ENCODE assay signal across 13 cellular contexts in the genomic region with DNA sequence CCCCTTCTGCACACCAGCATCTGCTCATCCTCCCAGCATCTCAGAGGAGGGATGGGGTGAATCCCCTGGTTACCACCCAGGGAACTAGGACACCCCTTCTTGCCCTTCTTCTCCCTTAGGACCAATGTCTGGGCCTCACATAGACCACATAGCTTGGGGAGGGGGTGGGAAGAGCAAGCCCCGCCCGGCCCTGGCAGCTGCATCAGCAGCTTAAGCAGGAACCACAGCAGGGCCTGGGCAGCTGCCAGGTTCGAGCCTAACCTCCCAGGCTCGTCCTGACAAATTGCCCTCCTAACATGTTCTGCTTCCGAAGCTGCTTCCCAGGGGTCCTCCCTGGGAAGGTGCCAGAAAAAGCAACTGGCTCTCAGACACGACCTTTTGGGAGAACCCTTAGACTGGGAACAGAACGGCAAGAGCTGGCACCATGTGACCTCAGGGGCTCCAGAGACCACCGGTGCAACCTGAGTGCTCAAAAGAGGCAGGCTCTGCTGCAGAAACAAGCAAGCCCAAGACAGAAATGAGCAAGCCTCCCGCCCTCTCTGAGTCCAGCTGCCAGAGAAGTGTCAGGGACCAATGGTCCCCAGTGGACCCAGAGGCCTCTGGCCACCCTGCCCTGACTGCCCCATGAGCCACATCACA. TPM values are rescaled to one million over a fixed set of nuclear protein-coding genes. Genes with fewer than 3 reads are reported as not detected.
DNase-seq lines count a peak whose midpoint lies in the region; ATAC-seq and TF ChIP-seq lines count a peak whose summit lies in the region.
"Had no signal": no experiment of that assay in that cellular context is flagged by ENCODE, and none has a peak within 500 bp of the region (broad histone marks: within the 10 kb centered on the region; RNA-seq: fewer than 3 reads in every experiment).

No MANE protein-coding gene starts in this region.

- H3K27me3 ChIP-seq in effector memory CD4-positive, alpha-beta T cell (replicated peaks; ENCODE audit: control insufficient read depth, insufficient read depth, low read length, poor library complexity, severe bottlenecking): no peaks in the 10 kb centered on the region
- H3K27me3 ChIP-seq: Peyer's patch had no signal

- DNase-seq in DMS 273 (lab: John Stamatoyannopoulos, UW; ENCODE audit: unreplicated experiment) (peak; percentile 93), NCI-H1092 treated with DMSO at 0.1 percent for 48 hours (lab: John Stamatoyannopoulos, UW) (peak; percentile 60), astrocyte of the spinal cord (ENCODE audit: low read depth, low spot score) (peak; percentile 69), mucosa of descending colon (peak in 2 of 3 donors; percentile 35 to 53), AML-193 (lab: John Stamatoyannopoulos, UW) (no peak)
- DNase-seq in effector memory CD4-positive, alpha-beta T cell: no peak
- DNase-seq: activated CD4-positive, alpha-beta T cell treated with anti-CD3 and anti-CD28 coated beads for 36 hours; CD8-positive, alpha-beta T cell; HCEC 1CT; Karpas-422; stimulated activated naive CD8-positive, alpha-beta T cell treated with anti-CD3 and anti-CD28 coated beads, Interleukin-15, amount 100 ng/mL, for 72 hours had no signal

- intact Hi-C loops in mucosa of descending colon (cut with DNase I, micrococcal nuclease): no loop called here

- ATAC-seq in mucosa of descending colon (no peak), GM18502 (IDR thresholded peaks at IDR 0.05; ENCODE audit: poor library complexity, unreplicated experiment) (no peak)
- ATAC-seq: activated CD4-positive, alpha-beta T cell treated with anti-CD3 and anti-CD28 coated beads for 36 hours; CD8-positive, alpha-beta T cell had no signal

- no peak overlapping the region for H3K27ac ChIP-seq in effector memory CD4-positive, alpha-beta T cell (ENCODE audit: insufficient read depth, low read length, poor library complexity, severe bottlenecking)

- H3K9me3 ChIP-seq in mucosa of descending colon: no peaks in the 10 kb centered on the region
- H3K9me3 ChIP-seq in effector memory CD4-positive, alpha-beta T cell (ENCODE audit: control insufficient read depth, low read length): no peaks in the 10 kb centered on the region
- H3K9me3 ChIP-seq: Peyer's patch had no signal

- H3K4me3 ChIP-seq in astrocyte of the spinal cord (ENCODE audit: low read depth, low read length) (no peak overlapping the region), mucosa of descending colon (no peak overlapping the region)
- H3K4me3 ChIP-seq in effector memory CD4-positive, alpha-beta T cell (ENCODE audit: insufficient read depth, low read depth, low read length, poor library complexity, severe bottlenecking): no peak overlapping the region
- H3K4me3 ChIP-seq: Peyer's patch had no signal

- in situ Hi-C loops in astrocyte of the spinal cord (cut with HindIII; ENCODE audit: low sequenced_read_pairs): no loop called here

- TF ChIP-seq CTCF in astrocyte of the spinal cord (IDR thresholded peaks at IDR 0.05; ENCODE audit: low read depth, low read length): no peak
- no peak for TF ChIP-seq CTCF in mucosa of descending colon (IDR thresholded peaks at IDR 0.05)

- H3K4me1 ChIP-seq in mucosa of descending colon (ENCODE audit: low read depth): peaks cover 24% of the 10 kb centered on the region
- H3K4me1 ChIP-seq in effector memory CD4-positive, alpha-beta T cell (ENCODE audit: control insufficient read depth, insufficient read depth, low read length, poor library complexity, severe bottlenecking): no peaks in the 10 kb centered on the region

- H3K36me3 ChIP-seq in mucosa of descending colon (ENCODE audit: low read depth): no peaks in the 10 kb centered on the region
- H3K36me3 ChIP-seq in effector memory CD4-positive, alpha-beta T cell (ENCODE audit: control insufficient read depth, insufficient read depth, low read length): no peaks in the 10 kb centered on the region
- H3K36me3 ChIP-seq: Peyer's patch had no signal

RNA-seq across cellular contexts. Expression of a gene that starts 18.4 kb away (rescaled TPM):
- total RNA-seq in mucosa of descending colon: 100 to 1,000 TPM; 166 to 275 (median 224) TPM

Comparison
In these comparisons a context has a peak if more than half of its experiments do, and no peak if none do; other contexts are left out.
1. DNase-seq: peak in DMS 273 (single experiment), NCI-H1092 treated with DMSO at 0.1 percent for 48 hours (single experiment), astrocyte of the spinal cord (single experiment) and mucosa of descending colon (2 of 3); none in AML-193 (0 of 2) and effector memory CD4-positive, alpha-beta T cell (0 of 3).